In the genomic region with DNA sequence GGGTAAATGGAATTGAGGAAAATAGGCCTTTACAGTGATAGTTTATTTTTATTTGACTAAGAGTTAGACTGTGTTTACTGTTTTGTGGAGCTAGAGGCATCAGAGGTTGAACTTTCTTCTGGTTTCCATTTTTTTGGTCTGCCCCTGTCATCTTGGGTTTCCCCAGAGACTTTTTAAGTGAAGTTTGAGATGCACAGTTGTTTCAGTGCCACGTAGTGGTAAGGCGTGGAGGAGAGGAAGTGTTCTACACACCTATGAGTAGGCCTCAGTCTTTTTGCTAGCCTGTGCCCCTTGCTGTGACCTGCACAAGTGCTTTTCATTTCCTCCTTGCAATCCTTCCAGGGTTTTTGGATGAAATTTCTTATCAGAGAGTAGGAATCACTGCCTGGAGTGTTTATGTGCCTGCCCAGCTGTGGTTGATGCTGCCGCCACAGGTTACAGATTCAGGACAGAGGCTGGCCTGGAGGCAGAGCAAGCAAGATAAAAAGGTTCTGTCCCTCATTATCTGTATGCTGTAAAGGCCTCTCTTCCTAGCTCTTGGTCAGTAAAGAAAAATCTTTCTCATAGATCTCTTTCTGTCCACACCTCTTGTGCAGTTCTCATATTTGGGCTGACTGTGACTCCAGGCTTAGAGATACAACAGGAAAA, we compare ENCODE assay signal across 15 cellular contexts. TPM values are rescaled to one million over a fixed set of nuclear protein-coding genes. Genes with fewer than 3 reads are reported as not detected.
DNase-seq lines count a peak whose midpoint lies in the region; ATAC-seq, FAIRE-seq and TF ChIP-seq lines count a peak whose summit lies in the region.
"Had no signal": no experiment of that assay in that cellular context is flagged by ENCODE, and none has a peak within 500 bp of the region (broad histone marks: within the 10 kb centered on the region; RNA-seq: fewer than 3 reads in every experiment).

No MANE protein-coding gene starts in this region.

- peaks cover 20% of the 10 kb centered on the region for H3K4me1 Mint-ChIP-seq in activated T-helper 1 cell treated with anti-CD3 and anti-CD28 coated beads, Interleukin-12 subunit alpha, Interleukin-12 subunit beta, Interleukin-2, Interleukin-4 antibody, amounts not matched to agents 30 ng/mL and 10 ng/mL and 1 ng/mL, durations not matched to agents 14 hours and 24 hours and 36 hours (ENCODE audit: low read depth)

- peaks cover 5% of the 10 kb centered on the region for H3K36me3 Mint-ChIP-seq in activated T-helper 1 cell treated with anti-CD3 and anti-CD28 coated beads, Interleukin-12 subunit alpha, Interleukin-12 subunit beta, Interleukin-2, Interleukin-4 antibody, amounts not matched to agents 30 ng/mL and 10 ng/mL and 1 ng/mL, durations not matched to agents 14 hours and 24 hours and 36 hours (ENCODE audit: low read depth)

- H3K4me3 ChIP-seq in small intestine (ENCODE audit: low read depth in 1 of 2, low read length in 2 of 2), result no peak overlapping the region
- H3K4me3 ChIP-seq: transverse colon had no signal

- no peak for TF ChIP-seq POLR2A in GM12891 (IDR thresholded peaks at IDR 0.05; ENCODE audit: low read depth, low read length)

- no peak for DNase-seq in GM12891 (ENCODE audit: insufficient read length, low spot score)
- DNase-seq in activated T-helper 1 cell treated with anti-CD3 and anti-CD28 coated beads, Interleukin-12 subunit alpha, Interleukin-12 subunit beta, Interleukin-2, Interleukin-4 antibody, amounts not matched to agents 30 ng/mL and 10 ng/mL and 1 ng/mL, durations not matched to agents 14 hours and 24 hours and 36 hours (ENCODE audit: low spot score), result peak; percentile 31
- DNase-seq in KG1 (lab: John Stamatoyannopoulos, UW), result no peak
- DNase-seq in NCI-H1417 (lab: John Stamatoyannopoulos, UW), result no peak
- DNase-seq in small intestine, result no peak
- no peak for DNase-seq in SW 1271 (lab: John Stamatoyannopoulos, UW)
- DNase-seq: transverse colon had no signal

- no peak overlapping the region for H3K27ac ChIP-seq in small intestine (ENCODE audit: low read depth in 1 of 2, low read length in 1 of 2)
- H3K27ac ChIP-seq: C4-2B, RWPE1, transverse colon had no signal

- H3K27me3 ChIP-seq in small intestine (ENCODE audit: control insufficient read depth in 2 of 2, insufficient read depth in 2 of 2, low read length in 2 of 2), result no peaks in the 10 kb centered on the region
- H3K27me3 ChIP-seq: transverse colon had no signal

- peaks cover 10% of the 10 kb centered on the region for H3K9me3 Mint-ChIP-seq in activated T-helper 1 cell treated with anti-CD3 and anti-CD28 coated beads, Interleukin-12 subunit alpha, Interleukin-12 subunit beta, Interleukin-2, Interleukin-4 antibody, amounts not matched to agents 30 ng/mL and 10 ng/mL and 1 ng/mL, durations not matched to agents 14 hours and 24 hours and 36 hours

- intact Hi-C loops in activated T-helper 1 cell treated with anti-CD3 and anti-CD28 coated beads, Interleukin-12 subunit alpha, Interleukin-12 subunit beta, Interleukin-2, Interleukin-4 antibody, amounts not matched to agents 30 ng/mL and 10 ng/mL and 1 ng/mL, durations not matched to agents 14 hours and 24 hours and 36 hours (cut with micrococcal nuclease), result no loop called here

- H3K27ac Mint-ChIP-seq in activated T-helper 1 cell treated with anti-CD3 and anti-CD28 coated beads, Interleukin-12 subunit alpha, Interleukin-12 subunit beta, Interleukin-2, Interleukin-4 antibody, amounts not matched to agents 30 ng/mL and 10 ng/mL and 1 ng/mL, durations not matched to agents 14 hours and 24 hours and 36 hours, result peak overlapping the region; percentile 76

- peak; percentile 90 for ATAC-seq in GM19372 (IDR thresholded peaks at IDR 0.05; ENCODE audit: low read depth, unreplicated experiment)
- ATAC-seq in HG03103 (IDR thresholded peaks at IDR 0.05; ENCODE audit: low read depth, unreplicated experiment), result peak; percentile 71
- ATAC-seq: esophagus mucosa had no signal

- FAIRE-seq in GM12891 (lab: Jason Lieb, UNC) (no peak), small intestine (lab: Jason Lieb, UNC) (no peak)

- no peaks in the 10 kb centered on the region for H3K9me3 ChIP-seq in small intestine (ENCODE audit: control insufficient read depth, low read depth)
- H3K9me3 ChIP-seq: transverse colon had no signal

- WGBS in small intestine, 3 donors, result 71 to 81% (median 76%) methylated on average over 3 of the region's 3 CpGs

- H3K4me1 ChIP-seq in small intestine (ENCODE audit: control insufficient read depth in 2 of 2, insufficient read depth in 1 of 2, low read depth in 1 of 2, low read length in 1 of 2), result no peaks in the 10 kb centered on the region
- H3K4me1 ChIP-seq: transverse colon had no signal

- H3K4me3 Mint-ChIP-seq in activated T-helper 1 cell treated with anti-CD3 and anti-CD28 coated beads, Interleukin-12 subunit alpha, Interleukin-12 subunit beta, Interleukin-2, Interleukin-4 antibody, amounts not matched to agents 30 ng/mL and 10 ng/mL and 1 ng/mL, durations not matched to agents 14 hours and 24 hours and 36 hours, result no peak overlapping the region

- no peaks in the 10 kb centered on the region for H3K36me3 ChIP-seq in small intestine (ENCODE audit: control insufficient read depth in 2 of 2, insufficient read depth in 2 of 2, low read length in 2 of 2)
- H3K36me3 ChIP-seq: transverse colon had no signal

- H3K27me3 Mint-ChIP-seq in activated T-helper 1 cell treated with anti-CD3 and anti-CD28 coated beads, Interleukin-12 subunit alpha, Interleukin-12 subunit beta, Interleukin-2, Interleukin-4 antibody, amounts not matched to agents 30 ng/mL and 10 ng/mL and 1 ng/mL, durations not matched to agents 14 hours and 24 hours and 36 hours (ENCODE audit: insufficient read depth), result no peaks in the 10 kb centered on the region

TF ChIP-seq in GM12891, 5 proteins besides CTCF, POLR2A, EP300 and RAD21:
- TF ChIP-seq POU2F2 (IDR thresholded peaks at IDR 0.05; ENCODE audit: low read depth, low read length) (no peak), POLR2AphosphoS5 (IDR thresholded peaks at IDR 0.05; ENCODE audit: low read depth, low read length) (no peak), TAF1 (IDR thresholded peaks at IDR 0.05; ENCODE audit: low read depth, low read length) (no peak), SPI1 (IDR thresholded peaks at IDR 0.05; ENCODE audit: low read depth, low read length) (peak; percentile 77)

RNA-seq across cellular contexts. Expression of a gene that starts 12.5 kb away (rescaled TPM):
- polyA plus RNA-seq in GM12891 (2012; ENCODE audit: low read depth, missing spikeins), result 0.49 TPM
- not detected in 2 replicates for total RNA-seq in activated T-helper 1 cell treated with anti-CD3 and anti-CD28 coated beads, Interleukin-12 subunit alpha, Interleukin-12 subunit beta, Interleukin-2, Interleukin-4 antibody, amounts not matched to agents 30 ng/mL and 10 ng/mL and 1 ng/mL, durations not matched to agents 14 hours and 24 hours and 36 hours
- polyA plus RNA-seq in small intestine, result not detected
- total RNA-seq: astrocyte, esophagus mucosa, kidney epithelial cell, osteoblast, transverse colon had no signal

RNA-seq across cellular contexts. Expression of a gene that starts 21.4 kb away (rescaled TPM):
- 36.6 TPM for polyA plus RNA-seq in GM12891 (2012; ENCODE audit: low read depth, missing spikeins)
- total RNA-seq in activated T-helper 1 cell treated with anti-CD3 and anti-CD28 coated beads, Interleukin-12 subunit alpha, Interleukin-12 subunit beta, Interleukin-2, Interleukin-4 antibody, amounts not matched to agents 30 ng/mL and 10 ng/mL and 1 ng/mL, durations not matched to agents 14 hours and 24 hours and 36 hours, result 54.2 and 63.3 TPM in 2 replicates
- polyA plus RNA-seq in small intestine, result 10 to 100 TPM; 22.6 to 31.6 (median 23.2) TPM

RNA-seq across cellular contexts. Expression of a gene that starts 35.9 kb away (rescaled TPM):
- polyA plus RNA-seq in GM12891 (2012; ENCODE audit: low read depth, missing spikeins), result not detected
- total RNA-seq in activated T-helper 1 cell treated with anti-CD3 and anti-CD28 coated beads, Interleukin-12 subunit alpha, Interleukin-12 subunit beta, Interleukin-2, Interleukin-4 antibody, amounts not matched to agents 30 ng/mL and 10 ng/mL and 1 ng/mL, durations not matched to agents 14 hours and 24 hours and 36 hours, result not detected in 2 replicates
- polyA plus RNA-seq in small intestine, result not detected
- total RNA-seq: astrocyte, esophagus mucosa, kidney epithelial cell, osteoblast, transverse colon had no signal
